8 cellular contexts compared by ENCODE assay signal in the genomic region with DNA sequence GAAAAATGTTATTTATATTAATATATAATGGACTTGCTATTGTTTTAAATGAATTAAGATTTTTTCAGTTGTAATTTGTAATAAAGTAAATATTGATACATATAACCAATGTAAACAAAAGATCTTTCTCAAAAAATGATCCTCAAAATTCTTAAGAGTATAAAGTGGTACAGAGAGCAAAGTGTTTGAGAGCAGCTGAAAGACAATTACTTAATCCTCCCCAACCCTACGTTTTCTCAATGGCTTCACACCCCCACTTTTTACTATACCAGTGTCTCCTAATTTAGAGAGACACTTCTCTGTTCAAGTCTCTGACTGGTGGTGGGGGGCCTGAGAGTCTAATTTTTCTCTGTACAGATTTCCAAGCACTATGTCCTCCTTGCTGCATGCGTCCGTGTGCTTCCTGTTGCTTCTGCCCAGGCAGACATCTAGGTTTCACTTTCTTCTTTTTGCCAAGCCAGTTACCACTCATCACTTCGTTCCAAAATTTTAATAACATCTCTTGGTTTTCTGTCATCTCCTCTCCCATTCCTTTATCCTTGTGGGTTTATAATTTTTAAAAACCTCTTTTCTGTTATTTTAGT.
DNase-seq lines count a peak whose midpoint lies in the region; ATAC-seq and TF ChIP-seq lines count a peak whose summit lies in the region.

No MANE protein-coding gene starts in this region.

- no peak overlapping the region for H4K8ac ChIP-seq in H9 (replicated peaks; ENCODE audit: insufficient read length, low read depth, low read length)

- H3K23ac ChIP-seq in H9 (ENCODE audit: insufficient read length, low read depth, low read length): no peak overlapping the region

- no peak overlapping the region for H3K18ac ChIP-seq in H9 (ENCODE audit: insufficient read length, low read depth, low read length)

- H2AFZ ChIP-seq in H9 (ENCODE audit: low read length): no peak overlapping the region

- H2BK15ac ChIP-seq in H9 (ENCODE audit: low read depth, low read length): no peak overlapping the region

- intact Hi-C loops in dorsolateral prefrontal cortex (cut with DNase I): loop anchor here in 1 of 2 donors (10.0 kb wide), 1 partner anchor 51 kb away; no protein-coding TSS in a partner anchor

- H3K4me1 Mint-ChIP-seq in H9: no peaks in the 10 kb centered on the region

- no peak overlapping the region for H3K4ac ChIP-seq in H9 (ENCODE audit: low read depth, low read length)

- H3K56ac ChIP-seq in H9 (ENCODE audit: insufficient read length, low read depth, low read length): no peak overlapping the region

- no peaks in the 10 kb centered on the region for H3K23me2 ChIP-seq in H9 (ENCODE audit: insufficient read length, low read depth, low read length, poor library complexity, severe bottlenecking)

- no peak overlapping the region for H4K5ac ChIP-seq in H9 (ENCODE audit: insufficient read length, low read depth, low read length)

- ATAC-seq in GM18499 (IDR thresholded peaks at IDR 0.05; ENCODE audit: insufficient read depth, unreplicated experiment): peak; percentile 70
- ATAC-seq in GM21576 (IDR thresholded peaks at IDR 0.05; ENCODE audit: unreplicated experiment): peak; percentile 79

- no peak overlapping the region for H3K4me3 Mint-ChIP-seq in H9

- no peak overlapping the region for H3T11ph ChIP-seq in H9 (ENCODE audit: low read length)

- no peaks in the 10 kb centered on the region for H3K79me1 ChIP-seq in H9 (ENCODE audit: insufficient read depth, low read depth, low read length, poor library complexity, severe bottlenecking)

- DNase-seq in M059J (ENCODE audit: low read depth): peak; percentile 8
- DNase-seq in dorsolateral prefrontal cortex: no peak
- DNase-seq in stimulated activated CD4-positive, alpha-beta T cell treated with anti-CD3 and anti-CD28 coated beads, Interleukin-4, amount 100 ng/mL, for 1 hour: no peak
- DNase-seq in RWPE1 (ENCODE audit: low spot score): no peak
- no peak for DNase-seq in H9
- DNase-seq in NCI-H2081 treated with DMSO at 0.1 percent for 48 hours (lab: John Stamatoyannopoulos, UW): no peak

- peak overlapping the region in 58 of 59 donors; percentile 22 to 69 (median 48) for H3K4me3 ChIP-seq in dorsolateral prefrontal cortex

- H4K91ac ChIP-seq in H9 (ENCODE audit: insufficient read length, low read depth, low read length): no peak overlapping the region

- H3K4me1 ChIP-seq in H9 (ENCODE audit: insufficient read depth, low read length): no peaks in the 10 kb centered on the region

- WGBS in H9 (ENCODE audit: extremely low coverage, insufficient read length, low lambda C conversion rate): no CpG with 5 or more reads among the region's 4 CpGs

- no peaks in the 10 kb centered on the region for H3K9me3 Mint-ChIP-seq in H9

- no peak overlapping the region for H2BK5ac ChIP-seq in H9 (ENCODE audit: insufficient read length, low read length)

- TF ChIP-seq CTCF in dorsolateral prefrontal cortex (IDR thresholded peaks at IDR 0.05 in 54 of 56, conservative IDR thresholded peaks at IDR 0.05 in 2 of 56; ENCODE audit: low read depth in 1 of 56, partially characterized antibody in 56 of 56) (no peak), RWPE1 (conservative IDR thresholded peaks at IDR 0.05; ENCODE audit: low read depth) (no peak), H9 (conservative IDR thresholded peaks at IDR 0.05) (no peak)

- H3K4me2 ChIP-seq in H9 (ENCODE audit: insufficient read depth, insufficient read length, low read length): no peak overlapping the region

- H2BK12ac ChIP-seq in H9 (ENCODE audit: insufficient read length, low read depth, low read length): no peak overlapping the region

- no peaks in the 10 kb centered on the region for H3K27me3 ChIP-seq in dorsolateral prefrontal cortex
- H3K27me3 ChIP-seq in H9 (ENCODE audit: insufficient read depth, low read length): no peaks in the 10 kb centered on the region

- H3K36me3 Mint-ChIP-seq in H9 (ENCODE audit: insufficient read depth in 1 of 3, low read depth in 3 of 3): no peaks in the 10 kb centered on the region

- no peak overlapping the region for H3K27ac Mint-ChIP-seq in H9

- CTCF ChIA-PET in RWPE1 (lab: Yijun Ruan, JAX): interaction anchor here (0.5 to 1.0 kb wide), 2 partner anchors 61 to 237 kb away, joined by 3 read pairs; no protein-coding TSS in a partner anchor

- no peaks in the 10 kb centered on the region for H3K9me3 ChIP-seq in H9 (ENCODE audit: control insufficient read depth, low read depth, low read length)

- H4K20me1 ChIP-seq in H9 (ENCODE audit: control insufficient read depth, insufficient read depth, insufficient read length): no peaks in the 10 kb centered on the region

- H3K14ac ChIP-seq in H9 (ENCODE audit: insufficient read depth, low read length): no peak overlapping the region

- H2BK120ac ChIP-seq in H9 (ENCODE audit: low read depth, low read length, poor library complexity, severe bottlenecking): no peak overlapping the region

- no peak overlapping the region for H3K9ac ChIP-seq in H9 (ENCODE audit: extremely low read depth, insufficient read length, low read length)

- H3K27me3 Mint-ChIP-seq in H9 (ENCODE audit: low read depth): no peaks in the 10 kb centered on the region

- POLR2A ChIA-PET in RWPE1 (lab: Yijun Ruan, JAX; ENCODE audit: low non-redundant PET): no interaction called here

- H2AK5ac ChIP-seq in H9 (ENCODE audit: insufficient read length, low read length): no peak overlapping the region

- H2BK20ac ChIP-seq in H9 (ENCODE audit: low read depth, low read length, poor library complexity, severe bottlenecking): no peak overlapping the region

- H3K27ac ChIP-seq in dorsolateral prefrontal cortex (peak overlapping the region in 3 of 59 donors; percentile 10 to 31 (median 21)), RWPE1 (no peak overlapping the region), H9 (ENCODE audit: insufficient read length, low read depth, low read length) (no peak overlapping the region)

- no peaks in the 10 kb centered on the region for H3K79me2 ChIP-seq in H9 (ENCODE audit: insufficient read depth, low read length)
